ENCODE assay signal across 9 cellular contexts in the genomic region with DNA sequence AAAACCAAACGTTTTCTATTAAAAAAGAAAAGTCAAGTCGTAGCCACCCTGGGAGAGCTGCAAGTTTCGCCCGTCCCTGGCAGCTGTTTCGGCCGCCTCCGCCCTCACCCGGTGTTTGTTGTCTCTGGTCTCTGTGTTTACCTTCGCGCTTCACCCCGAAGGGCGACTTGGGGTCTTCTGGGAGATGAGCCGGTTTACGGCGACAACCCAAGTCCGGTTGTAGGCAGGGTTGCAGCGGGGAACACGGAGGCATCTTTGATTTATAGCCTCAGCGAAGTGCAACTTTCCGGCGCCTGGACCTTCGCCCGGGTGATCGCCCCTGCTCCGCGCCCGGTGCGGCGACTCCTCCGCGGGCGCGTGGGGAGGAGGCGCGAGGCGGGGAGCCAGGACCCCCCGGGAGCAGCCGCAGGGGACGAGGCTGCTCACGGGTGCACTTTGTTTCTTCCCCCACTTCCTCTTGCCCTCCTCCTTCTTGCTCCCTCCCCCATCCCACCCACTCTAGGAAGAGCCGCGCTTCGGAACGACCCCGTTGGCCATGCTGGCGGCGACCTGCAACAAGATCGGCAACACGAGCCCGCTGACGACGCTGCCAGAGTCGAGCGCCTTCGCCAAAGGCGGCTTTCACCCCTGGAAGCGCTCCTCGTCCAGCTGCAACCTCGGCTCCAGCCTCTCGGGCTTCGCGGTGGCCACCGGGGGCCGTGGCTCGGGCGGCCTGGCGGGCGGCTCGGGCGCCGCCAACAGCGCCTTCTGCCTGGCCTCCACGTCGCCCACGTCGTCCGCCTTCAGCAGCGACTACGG. TPM values are rescaled to one million over a fixed set of nuclear protein-coding genes. Genes with fewer than 3 reads are reported as not detected.
DNase-seq lines count a peak whose midpoint lies in the region; ATAC-seq and TF ChIP-seq lines count a peak whose summit lies in the region.
"Had no signal": no experiment of that assay in that cellular context is flagged by ENCODE, and none has a peak within 500 bp of the region (broad histone marks: within the 10 kb centered on the region; RNA-seq: fewer than 3 reads in every experiment).

No MANE protein-coding gene starts in this region.

- ATAC-seq in GM18861 (IDR thresholded peaks at IDR 0.05; ENCODE audit: unreplicated experiment) (no peak), GM19455 (IDR thresholded peaks at IDR 0.05; ENCODE audit: unreplicated experiment) (no peak)

- TF ChIP-seq POLR2A in erythroblast (IDR thresholded peaks at IDR 0.05; ENCODE audit: low read length): no peak

- peak overlapping the region; percentile 73 for H3K27ac Mint-ChIP-seq in progenitor cell of endocrine pancreas

- peaks cover 13% of the 10 kb centered on the region for H3K4me1 Mint-ChIP-seq in progenitor cell of endocrine pancreas (ENCODE audit: low read depth)

- no peak for TF ChIP-seq CTCF in progenitor cell of endocrine pancreas (IDR thresholded peaks at IDR 0.05; ENCODE audit: unreplicated experiment)

- H3K27me3 Mint-ChIP-seq in progenitor cell of endocrine pancreas: peaks cover 79% of the 10 kb centered on the region

- no peaks in the 10 kb centered on the region for H3K9me3 Mint-ChIP-seq in progenitor cell of endocrine pancreas (ENCODE audit: low read depth)

- DNase-seq in stimulated activated CD4-positive, alpha-beta T cell treated with anti-CD3 and anti-CD28 coated beads, Interleukin-4, amount 100 ng/mL, for 1 hour: peak; percentile 25
- DNase-seq in stimulated activated CD4-positive, alpha-beta T cell treated with anti-CD3 and anti-CD28 coated beads, Interleukin-4, amount 100 ng/mL, for 24 hours: no peak
- peak; percentile 33 for DNase-seq in RPMI7951 (ENCODE audit: low read depth)
- DNase-seq in erythroblast (lab: John Stamatoyannopoulos, UW): peak; percentile 56 to 61
- peak; percentile 27 for DNase-seq in progenitor cell of endocrine pancreas (ENCODE audit: low spot score, unreplicated experiment)
- DNase-seq in kidney glomerular epithelial cell (lab: John Stamatoyannopoulos, UW): no peak

- H3K36me3 Mint-ChIP-seq in progenitor cell of endocrine pancreas (ENCODE audit: insufficient read depth): no peaks in the 10 kb centered on the region

- peak overlapping the region; percentile 49 for H3K4me3 Mint-ChIP-seq in progenitor cell of endocrine pancreas (ENCODE audit: low read depth)

RNA-seq across cellular contexts. Expression of gene SP9, which starts 1.1 kb away (rescaled TPM):
- not detected in 2 replicates for total RNA-seq in RPMI7951 (2014; rRNA removed; shearing (Covaris generic))
- 0.11 TPM in 1 of 2 replicates, not detected in the other for total RNA-seq in progenitor cell of endocrine pancreas
- total RNA-seq: dermis microvascular lymphatic vessel endothelial cell had no signal

RNA-seq across cellular contexts. Expression of gene SCRN3, which starts 59.7 kb away (rescaled TPM):
- total RNA-seq in RPMI7951 (2014; rRNA removed; shearing (Covaris generic)): 30.5 and 32.0 TPM in 2 replicates
- total RNA-seq in progenitor cell of endocrine pancreas: 14.3 and 18.0 TPM in 2 replicates

Comparison
In these comparisons a context has a peak if more than half of its experiments do, and no peak if none do; other contexts are left out.
1. DNase-seq: peak in stimulated activated CD4-positive, alpha-beta T cell treated with anti-CD3 and anti-CD28 coated beads, Interleukin-4, amount 100 ng/mL, for 1 hour (single experiment), RPMI7951 (single experiment), erythroblast (2 of 2) and progenitor cell of endocrine pancreas (single experiment); none in stimulated activated CD4-positive, alpha-beta T cell treated with anti-CD3 and anti-CD28 coated beads, Interleukin-4, amount 100 ng/mL, for 24 hours (single experiment) and kidney glomerular epithelial cell (single experiment).